ENCODE assay signal across 11 cellular contexts in the genomic region with DNA sequence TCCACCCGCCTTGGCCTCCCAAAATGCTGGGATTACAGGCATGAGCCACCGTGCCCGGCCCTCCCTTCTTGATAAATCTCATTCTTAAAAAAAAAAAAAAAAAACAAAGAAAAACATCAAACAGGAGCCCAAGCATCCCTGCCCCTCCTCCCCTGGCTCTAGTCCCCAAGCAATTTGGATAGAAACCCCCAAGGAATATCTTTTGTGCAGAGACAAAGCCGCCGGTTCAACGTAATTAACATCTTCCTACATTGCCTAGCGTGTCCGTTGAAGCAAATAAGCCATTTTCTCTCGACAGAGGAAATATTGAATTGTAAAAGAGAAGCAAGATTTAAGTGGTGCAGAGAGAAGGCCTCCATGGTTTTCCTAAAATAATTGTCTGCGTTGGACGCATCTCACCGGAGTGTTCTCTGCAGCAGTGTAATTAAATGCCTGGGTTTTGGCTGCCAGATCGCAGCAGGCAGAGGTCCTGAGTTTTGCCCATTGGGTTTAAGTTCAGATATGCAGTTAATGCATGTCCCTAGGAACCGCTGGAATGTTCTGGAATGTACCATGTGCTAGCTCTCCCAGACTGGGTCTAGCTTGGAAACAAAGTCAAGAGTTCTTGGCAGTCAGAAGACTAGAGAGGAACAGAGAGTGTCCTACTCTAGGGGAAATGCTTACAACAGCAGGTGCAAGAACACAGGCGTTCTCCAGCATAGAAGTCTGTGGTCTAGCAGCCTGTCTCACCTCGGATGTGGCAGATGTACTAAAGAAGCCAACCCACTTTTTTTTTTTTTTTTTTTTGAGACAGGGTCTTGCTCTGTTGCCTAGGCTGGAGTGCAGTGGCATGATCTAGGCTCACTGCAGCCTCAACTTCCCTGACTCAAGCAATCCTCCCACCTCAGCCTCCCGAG. TPM values are rescaled to one million over a fixed set of nuclear protein-coding genes. Genes with fewer than 3 reads are reported as not detected.
A peak's percentile ranks its signal among the peaks of the same experiment; 100 is the strongest.
DNase-seq lines count a peak whose midpoint lies in the region; ATAC-seq, FAIRE-seq and TF ChIP-seq lines count a peak whose summit lies in the region.
"Had no signal": no experiment of that assay in that cellular context is flagged by ENCODE, and none has a peak within 500 bp of the region (broad histone marks: within the 10 kb centered on the region; RNA-seq: fewer than 3 reads in every experiment).

No MANE protein-coding gene starts in this region.

- H3K18ac ChIP-seq in H1 (ENCODE audit: extremely low read depth, low read length): no peak overlapping the region

- no peaks in the 10 kb centered on the region for H3K4me1 ChIP-seq in right lobe of liver
- H3K4me1 ChIP-seq in HepG2 (ENCODE audit: insufficient read depth, low read length): no peaks in the 10 kb centered on the region
- peaks cover 0 to 7% (median 4%) of the 10 kb centered on the region in 4 experiments; a peak in 3 of 7 replicates for H3K4me1 ChIP-seq in H1 (replicated peaks in 1 of 4; ENCODE audit: control insufficient read depth in 3 of 4, insufficient read depth in 4 of 4, low read length in 3 of 4)
- H3K4me1 ChIP-seq in esophagus squamous epithelium: no peaks in the 10 kb centered on the region
- H3K4me1 ChIP-seq: BE2C had no signal

- H2AK5ac ChIP-seq in H1 (ENCODE audit: low read depth, low read length): no peak overlapping the region

- no peak overlapping the region for H3K27ac ChIP-seq in right lobe of liver
- no peak overlapping the region for H3K27ac ChIP-seq in HepG2 (ENCODE audit: extremely low read length, insufficient read depth, low read length)
- no peak overlapping the region for H3K27ac ChIP-seq in H1 (ENCODE audit: low read depth, low read length)
- H3K27ac ChIP-seq in esophagus squamous epithelium: no peak overlapping the region

- H3K9me3 ChIP-seq in right lobe of liver: no peaks in the 10 kb centered on the region
- no peaks in the 10 kb centered on the region for H3K9me3 ChIP-seq in HepG2 (ENCODE audit: low read length)
- H3K9me3 ChIP-seq in H1 (ENCODE audit: insufficient read depth in 2 of 2, low read depth in 1 of 2, low read length in 1 of 2): no peaks in the 10 kb centered on the region
- no peaks in the 10 kb centered on the region for H3K9me3 ChIP-seq in esophagus squamous epithelium
- H3K9me3 ChIP-seq: BE2C had no signal

- H4K5ac ChIP-seq in H1 (ENCODE audit: insufficient read length, low read depth, low read length): no peak overlapping the region

- H3K9ac ChIP-seq in HepG2 (ENCODE audit: insufficient read depth, low read depth, low read length) (no peak overlapping the region), H1 (replicated peaks in 1 of 4; ENCODE audit: extremely low read depth in 1 of 4, low read depth in 3 of 4, low read length in 3 of 4) (no peak overlapping the region; a peak in 1 of 7 replicates)

- in situ Hi-C loops in HepG2 (cut with HindIII; ENCODE audit: extremely low pct_ligation_motif_present, low pct_unique_long_range_greater_than_20kb): no loop called here

- no peak overlapping the region for H3K4ac ChIP-seq in H1 (replicated peaks; ENCODE audit: insufficient read length, low read depth, low read length)

- H3K23ac ChIP-seq in H1 (ENCODE audit: insufficient read length): no peak overlapping the region

- H3K23me2 ChIP-seq in H1 (ENCODE audit: low read depth, low read length): no peaks in the 10 kb centered on the region

- H2BK5ac ChIP-seq in H1 (ENCODE audit: low read depth, low read length): no peak overlapping the region

- intact Hi-C loops in right lobe of liver (cut with DNase I) (no loop called here), HepG2 (cut with micrococcal nuclease; ENCODE audit: unreplicated experiment) (no loop called here), esophagus squamous epithelium (cut with DNase I) (no loop called here)

- H3K14ac ChIP-seq in H1 (ENCODE audit: insufficient read length): no peak overlapping the region

- H2BK120ac ChIP-seq in H1 (replicated peaks; ENCODE audit: low read depth, low read length): peak overlapping the region; percentile 19

- BruUV-seq in HepG2 (replicated peaks; lab: Mats Ljungman, UMichigan): no TSS peak

- TF ChIP-seq EP300 in HepG2 (IDR thresholded peaks at IDR 0.05; ENCODE audit: low read depth in 2 of 2, low read length in 2 of 2): no peak
- TF ChIP-seq EP300 in HepG2 (CRISPR knock-in tag; IDR thresholded peaks at IDR 0.05; ENCODE audit: borderline replicate concordance): no peak
- TF ChIP-seq EP300 in H1 (IDR thresholded peaks at IDR 0.05; ENCODE audit: borderline replicate concordance in 1 of 2, low read depth in 2 of 2, low read length in 2 of 2): no peak

- H3K79me2 ChIP-seq in HepG2 (ENCODE audit: insufficient read depth, low read length) (no peaks in the 10 kb centered on the region), H1 (ENCODE audit: control insufficient read depth in 1 of 2, insufficient read depth in 2 of 2, low read length in 2 of 2) (no peaks in the 10 kb centered on the region)

- TF ChIP-seq POLR2A in right lobe of liver (IDR thresholded peaks at IDR 0.05) (no peak), HepG2 (IDR thresholded peaks at IDR 0.05; ENCODE audit: insufficient read depth in 1 of 2, low read depth in 2 of 2, low read length in 2 of 2) (no peak), H1 (IDR thresholded peaks at IDR 0.05; ENCODE audit: control extremely low read depth in 1 of 2, low read depth in 2 of 2, low read length in 2 of 2) (no peak), esophagus squamous epithelium (IDR thresholded peaks at IDR 0.05) (no peak)

- no peak for FAIRE-seq in HepG2 (lab: Jason Lieb, UNC)
- FAIRE-seq in H1 (lab: Jason Lieb, UNC): no peak

- no peak for TF ChIP-seq CTCF in right lobe of liver (IDR thresholded peaks at IDR 0.05)
- no peak for TF ChIP-seq CTCF in HepG2 (CRISPR knock-in tag; IDR thresholded peaks at IDR 0.05)
- TF ChIP-seq CTCF in H1 (IDR thresholded peaks at IDR 0.05; ENCODE audit: control extremely low read depth in 1 of 3, insufficient read depth in 1 of 3, low read depth in 1 of 3, low read length in 3 of 3): no peak
- TF ChIP-seq CTCF in esophagus squamous epithelium (IDR thresholded peaks at IDR 0.05): no peak

- H2AFZ ChIP-seq in HepG2 (ENCODE audit: low read length) (no peak overlapping the region), H1 (ENCODE audit: low read length) (no peak overlapping the region)

- H4K8ac ChIP-seq in H1 (ENCODE audit: extremely low read depth, insufficient read depth, low read length): no peak overlapping the region

- 88% methylated on average over 16 of the region's 17 CpGs for WGBS in right lobe of liver (ENCODE audit: insufficient coverage, low coverage, low lambda C conversion rate, missing lambda C conversion rate)
- WGBS in HepG2 (ENCODE audit: low lambda C conversion rate): 58% methylated on average over 17 of the region's 17 CpGs
- 84% methylated on average over 17 of the region's 17 CpGs; no CpG with 5 or more reads in 1 of the 2 experiments for WGBS in H1 (ENCODE audit: extremely low coverage in 1 of 2, insufficient coverage in 1 of 2, insufficient read length in 1 of 2, insufficient replicate concordance in 2 of 2, low coverage in 1 of 2, low lambda C conversion rate in 2 of 2, missing lambda C conversion rate in 1 of 2), 2 experiments
- WGBS in esophagus squamous epithelium, 2 donors: 84% methylated on average over 15 to 16 of the region's 17 CpGs

- no peaks in the 10 kb centered on the region for H3K27me3 ChIP-seq in right lobe of liver
- H3K27me3 ChIP-seq in HepG2 (ENCODE audit: control insufficient read depth in 1 of 2, insufficient read depth in 2 of 2, low read length in 2 of 2): peaks cover 3 to 23% of the 10 kb centered on the region in 2 experiments; a peak in 4 of 5 replicates
- no peaks in the 10 kb centered on the region for H3K27me3 ChIP-seq in H1 (replicated peaks in 1 of 4; ENCODE audit: control insufficient read depth in 3 of 4, extremely low read depth in 1 of 4, insufficient read depth in 3 of 4, low read length in 3 of 4)
- no peaks in the 10 kb centered on the region for H3K27me3 ChIP-seq in esophagus squamous epithelium
- H3K27me3 ChIP-seq: BE2C had no signal

- H3K56ac ChIP-seq in H1 (replicated peaks; ENCODE audit: insufficient read length, low read depth, low read length): no peak overlapping the region

- no peak overlapping the region for H2BK15ac ChIP-seq in H1 (ENCODE audit: low read length)

- no peak for DNase-seq in right lobe of liver
- no peak for DNase-seq in HepG2 (ENCODE audit: low spot score)
- peak in 3 of 5 donors; percentile 22 to 62 (median 40) for DNase-seq in T-helper 1 cell
- no peak for DNase-seq in H1 (ENCODE audit: low read depth in 1 of 2, low spot score in 2 of 2)
- no peak for DNase-seq in cortex of kidney (lab: John Stamatoyannopoulos, UW)
- DNase-seq in NCI-H2107 (lab: John Stamatoyannopoulos, UW): no peak
- DNase-seq in NCI-H1930 (lab: John Stamatoyannopoulos, UW): no peak
- no peak for DNase-seq in esophagus squamous epithelium (lab: John Stamatoyannopoulos, UW)
- DNase-seq: BE2C, NCI-H2081 treated with DMSO at 0.1 percent for 48 hours had no signal

- CTCF ChIA-PET in HepG2 (lab: Yijun Ruan, JAX; ENCODE audit: low intra/inter-chr PET ratio, low total read pairs): no interaction called here
- CTCF ChIA-PET in H1 (lab: Charles Lee; ENCODE audit: partially characterized antibody): interaction anchor here (0.9 kb wide), 1 partner anchor 18 kb away, joined by 4 read pairs; no protein-coding TSS in a partner anchor

- H3K4me3 ChIP-seq in right lobe of liver (no peak overlapping the region), HepG2 (replicated peaks in 1 of 3; ENCODE audit: insufficient read depth in 1 of 3, low read depth in 2 of 3, low read length in 3 of 3) (no peak overlapping the region), H1 (ENCODE audit: extremely low read depth in 1 of 4, insufficient read depth in 2 of 4, low read depth in 3 of 4, low read length in 4 of 4) (no peak overlapping the region), esophagus squamous epithelium (no peak overlapping the region)
- H3K4me3 ChIP-seq: skin epidermis had no signal

- H3K36me3 ChIP-seq in right lobe of liver: no peaks in the 10 kb centered on the region
- no peaks in the 10 kb centered on the region for H3K36me3 ChIP-seq in HepG2 (replicated peaks in 1 of 2; ENCODE audit: control insufficient read depth in 1 of 2, insufficient read depth in 2 of 2, low read length in 2 of 2)
- H3K36me3 ChIP-seq in H1 (ENCODE audit: control insufficient read depth in 2 of 4, insufficient read depth in 4 of 4, low read length in 3 of 4): no peaks in the 10 kb centered on the region; a peak in 1 of 8 replicates
- H3K36me3 ChIP-seq in esophagus squamous epithelium: no peaks in the 10 kb centered on the region
- H3K36me3 ChIP-seq: BE2C had no signal

- H2BK12ac ChIP-seq in H1 (ENCODE audit: low read depth, low read length): no peak overlapping the region

- no peak for TF ChIP-seq RAD21 in HepG2 (CRISPR knock-in tag; IDR thresholded peaks at IDR 0.05)
- no peak for TF ChIP-seq RAD21 in H1 (IDR thresholded peaks at IDR 0.05 in 1 of 2, conservative IDR thresholded peaks at IDR 0.05 in 1 of 2; ENCODE audit: low read depth in 2 of 2, low read length in 2 of 2)

- H3K4me2 ChIP-seq in HepG2 (ENCODE audit: low read depth, low read length): no peak overlapping the region
- H3K4me2 ChIP-seq in H1 (ENCODE audit: insufficient read depth in 1 of 2, low read depth in 2 of 2, low read length in 2 of 2): peak overlapping the region in 1 of 2 experiments; percentile 41; a peak in 2 of 4 replicates

- POLR2A ChIA-PET in HepG2 (lab: Yijun Ruan, JAX): no interaction called here
- POLR2A ChIA-PET in H1 (lab: Charles Lee; ENCODE audit: partially characterized antibody): interaction anchor here (1.0 to 2.0 kb wide), 4 partner anchors 10 to 20 kb away, joined by 3 to 5 read pairs (median 4); no protein-coding TSS in a partner anchor

- H4K91ac ChIP-seq in H1 (replicated peaks; ENCODE audit: insufficient read length, low read length): no peak overlapping the region

- no peak overlapping the region for H2BK20ac ChIP-seq in H1 (ENCODE audit: low read length)

- ATAC-seq in right lobe of liver (peak in 3 of 4 donors; percentile 23 to 45 (median 33)), HepG2 (no peak)

- H3K79me1 ChIP-seq in H1 (ENCODE audit: low read depth, low read length): peaks cover 2% of the 10 kb centered on the region; the same call in 1 of the 2 replicates

- H4K20me1 ChIP-seq in HepG2 (ENCODE audit: insufficient read depth, low read length) (no peaks in the 10 kb centered on the region), H1 (replicated peaks in 1 of 2; ENCODE audit: control insufficient read depth in 1 of 2, insufficient read depth in 2 of 2, low read length in 2 of 2) (peaks cover 0 to 2% of the 10 kb centered on the region in 2 experiments)

RNA-seq across cellular contexts. Expression of gene PIN1, which starts 30.9 kb away (rescaled TPM):
- total RNA-seq in right lobe of liver (10 to 100 TPM; 19.9 to 54.5 (median 24.8) TPM), HepG2 (2016; rRNA removed; fragmentation: Illumina TruSeq; extraction: Trizol) (67.3 and 72.0 TPM in 2 replicates), esophagus squamous epithelium (10 to 100 TPM; 61.1 to 77.1 (median 67.6) TPM)
- total RNA-seq in HepG2 (2016; cell fraction: cytosol; rRNA removed; fragmentation: Illumina TruSeq; extraction: Trizol; ENCODE audit: low read depth): 25.2 and 25.3 TPM in 2 replicates
- 65.2 and 75.0 TPM in 2 replicates for total RNA-seq in HepG2 (2016; cell fraction: insoluble cytoplasmic fraction; rRNA removed; fragmentation: Illumina TruSeq; extraction: Trizol)
- 37.0 and 38.0 TPM in 2 replicates for total RNA-seq in HepG2 (2016; cell fraction: membrane; rRNA removed; fragmentation: Illumina TruSeq; extraction: Trizol)
- 27.3 and 31.0 TPM in 2 replicates for total RNA-seq in HepG2 (2016; cell fraction: nucleus; rRNA removed; fragmentation: Illumina TruSeq; extraction: Trizol)
- polyA plus RNA-seq in HepG2 (2011; rRNA removed) (31.9 and 43.2 TPM in 2 replicates), H1 (2011; rRNA removed) (90.8 and 124 TPM in 2 replicates)
- 39.4 and 64.9 TPM in 2 replicates for polyA plus RNA-seq in HepG2 (2011; cell fraction: cytosol; rRNA removed)
- polyA plus RNA-seq in HepG2 (2011; cell fraction: nucleus; rRNA removed): 44.7 and 53.7 TPM in 2 replicates
- 19.6 and 20.3 TPM in 2 replicates for polyA plus RNA-seq in HepG2 (2012)
- 20.1 and 20.5 TPM in 2 replicates for polyA plus RNA-seq in HepG2 (2016; cell fraction: cytosol; fragmentation: Illumina TruSeq; extraction: Trizol; ENCODE audit: low read depth)
- polyA plus RNA-seq in HepG2 (2016; cell fraction: insoluble cytoplasmic fraction; fragmentation: Illumina TruSeq; extraction: Trizol; ENCODE audit: low read depth): 61.0 and 62.9 TPM in 2 replicates
- polyA plus RNA-seq in HepG2 (2016; cell fraction: membrane; fragmentation: Illumina TruSeq; extraction: Trizol; ENCODE audit: low read depth): 30.3 TPM in 2 replicates
- polyA plus RNA-seq in HepG2 (2016; cell fraction: nucleus; fragmentation: Illumina TruSeq; extraction: Trizol; ENCODE audit: insufficient read depth, low read depth): 55.0 and 61.1 TPM in 2 replicates
- 15.9 and 27.0 TPM in 2 replicates for polyA minus RNA-seq in HepG2 (2011; rRNA and poly(A)+ RNA removed; ENCODE audit: low replicate concordance)
- polyA minus RNA-seq in HepG2 (2011; cell fraction: cytosol; rRNA and poly(A)+ RNA removed): 10.9 and 16.1 TPM in 2 replicates
- 6.3 and 7.9 TPM in 2 replicates for polyA minus RNA-seq in HepG2 (2011; cell fraction: nucleus; rRNA and poly(A)+ RNA removed)
- total RNA-seq in H1 (2021; fragmentation: NEBNext Ultra II Directional; extraction: Animal tissue kit (Norgen Biotek cat#: 25700)): 78.3 and 88.0 TPM in 2 replicates
- 145 TPM for polyA plus RNA-seq in H1 (2011; cell fraction: cytosol; rRNA removed)
- polyA plus RNA-seq in H1 (2011; cell fraction: nucleus; rRNA removed): 106 TPM
- polyA plus RNA-seq in H1 (2012, experiment 1 of 2): 53.3 to 94.4 TPM (median 91.8 TPM) in 4 replicates
- 98.1 TPM for polyA plus RNA-seq in H1 (2012, experiment 2 of 2)
- 64.9 TPM for polyA plus RNA-seq in H1 (2013, experiment 1 of 2)
- polyA plus RNA-seq in H1 (2013, experiment 2 of 2): 61.6 TPM
- 16.1 and 18.6 TPM in 2 replicates for polyA minus RNA-seq in H1 (2011; rRNA and poly(A)+ RNA removed)
- 40.0 TPM for polyA minus RNA-seq in H1 (2011; cell fraction: cytosol; rRNA and poly(A)+ RNA removed)
- polyA minus RNA-seq in H1 (2011; cell fraction: nucleus; rRNA and poly(A)+ RNA removed): 29.8 TPM

RNA-seq across cellular contexts. Expression of gene UBL5, which starts 38.3 kb away (rescaled TPM):
- total RNA-seq in right lobe of liver (100 to 1,000 TPM; 152 to 303 (median 168) TPM), HepG2 (2016; rRNA removed; fragmentation: Illumina TruSeq; extraction: Trizol) (373 and 382 TPM in 2 replicates), esophagus squamous epithelium (100 to 1,000 TPM; 394 to 688 (median 499) TPM)
- 139 and 172 TPM in 2 replicates for total RNA-seq in HepG2 (2016; cell fraction: cytosol; rRNA removed; fragmentation: Illumina TruSeq; extraction: Trizol; ENCODE audit: low read depth)
- 375 and 403 TPM in 2 replicates for total RNA-seq in HepG2 (2016; cell fraction: insoluble cytoplasmic fraction; rRNA removed; fragmentation: Illumina TruSeq; extraction: Trizol)
- 186 and 246 TPM in 2 replicates for total RNA-seq in HepG2 (2016; cell fraction: membrane; rRNA removed; fragmentation: Illumina TruSeq; extraction: Trizol)
- total RNA-seq in HepG2 (2016; cell fraction: nucleus; rRNA removed; fragmentation: Illumina TruSeq; extraction: Trizol): 155 and 174 TPM in 2 replicates
- polyA plus RNA-seq in HepG2 (2011; rRNA removed) (427 and 487 TPM in 2 replicates), H1 (2011; rRNA removed) (1,137 and 1,209 TPM in 2 replicates)
- 507 and 557 TPM in 2 replicates for polyA plus RNA-seq in HepG2 (2011; cell fraction: cytosol; rRNA removed)
- 178 and 205 TPM in 2 replicates for polyA plus RNA-seq in HepG2 (2011; cell fraction: nucleus; rRNA removed)
- 308 and 326 TPM in 2 replicates for polyA plus RNA-seq in HepG2 (2012)
- polyA plus RNA-seq in HepG2 (2016; cell fraction: cytosol; fragmentation: Illumina TruSeq; extraction: Trizol; ENCODE audit: low read depth): 140 and 221 TPM in 2 replicates
- polyA plus RNA-seq in HepG2 (2016; cell fraction: insoluble cytoplasmic fraction; fragmentation: Illumina TruSeq; extraction: Trizol; ENCODE audit: low read depth): 360 and 409 TPM in 2 replicates
- polyA plus RNA-seq in HepG2 (2016; cell fraction: membrane; fragmentation: Illumina TruSeq; extraction: Trizol; ENCODE audit: low read depth): 156 and 243 TPM in 2 replicates
- polyA plus RNA-seq in HepG2 (2016; cell fraction: nucleus; fragmentation: Illumina TruSeq; extraction: Trizol; ENCODE audit: insufficient read depth, low read depth): 294 and 307 TPM in 2 replicates
- polyA minus RNA-seq in HepG2 (2011; rRNA and poly(A)+ RNA removed; ENCODE audit: low replicate concordance): 47.1 and 96.5 TPM in 2 replicates
- polyA minus RNA-seq in HepG2 (2011; cell fraction: cytosol; rRNA and poly(A)+ RNA removed): 33.3 and 39.4 TPM in 2 replicates
- 21.3 and 28.2 TPM in 2 replicates for polyA minus RNA-seq in HepG2 (2011; cell fraction: nucleus; rRNA and poly(A)+ RNA removed)
- 384 and 416 TPM in 2 replicates for total RNA-seq in H1 (2021; fragmentation: NEBNext Ultra II Directional; extraction: Animal tissue kit (Norgen Biotek cat#: 25700))
- polyA plus RNA-seq in H1 (2011; cell fraction: cytosol; rRNA removed): 1,381 TPM
- 379 TPM for polyA plus RNA-seq in H1 (2011; cell fraction: nucleus; rRNA removed)
- 570 to 950 TPM (median 731 TPM) in 4 replicates for polyA plus RNA-seq in H1 (2012, experiment 1 of 2)
- 3,120 TPM for polyA plus RNA-seq in H1 (2012, experiment 2 of 2)
- polyA plus RNA-seq in H1 (2013, experiment 1 of 2): 427 TPM
- polyA plus RNA-seq in H1 (2013, experiment 2 of 2): 439 TPM
- polyA minus RNA-seq in H1 (2011; rRNA and poly(A)+ RNA removed): 103 and 118 TPM in 2 replicates
- 80.6 TPM for polyA minus RNA-seq in H1 (2011; cell fraction: cytosol; rRNA and poly(A)+ RNA removed)
- polyA minus RNA-seq in H1 (2011; cell fraction: nucleus; rRNA and poly(A)+ RNA removed): 77.9 TPM

RNA-seq across cellular contexts. Expression of gene FBXL12, which starts 47.1 kb away (rescaled TPM):
- total RNA-seq in right lobe of liver: 10 to 100 TPM in 4 of 6 experiments, 1 to 10 TPM in 2; 9.8 to 18.4 (median 10.9) TPM
- total RNA-seq in HepG2 (2016; rRNA removed; fragmentation: Illumina TruSeq; extraction: Trizol): 19.0 and 20.4 TPM in 2 replicates
- total RNA-seq in HepG2 (2016; cell fraction: cytosol; rRNA removed; fragmentation: Illumina TruSeq; extraction: Trizol; ENCODE audit: low read depth): 6.1 and 6.2 TPM in 2 replicates
- 15.4 and 21.7 TPM in 2 replicates for total RNA-seq in HepG2 (2016; cell fraction: insoluble cytoplasmic fraction; rRNA removed; fragmentation: Illumina TruSeq; extraction: Trizol)
- total RNA-seq in HepG2 (2016; cell fraction: membrane; rRNA removed; fragmentation: Illumina TruSeq; extraction: Trizol): 9.7 and 12.3 TPM in 2 replicates
- total RNA-seq in HepG2 (2016; cell fraction: nucleus; rRNA removed; fragmentation: Illumina TruSeq; extraction: Trizol): 18.7 and 20.1 TPM in 2 replicates
- polyA plus RNA-seq in HepG2 (2011; rRNA removed): 23.1 and 30.1 TPM in 2 replicates
- polyA plus RNA-seq in HepG2 (2011; cell fraction: cytosol; rRNA removed): 15.4 and 23.3 TPM in 2 replicates
- polyA plus RNA-seq in HepG2 (2011; cell fraction: nucleus; rRNA removed): 56.0 and 59.0 TPM in 2 replicates
- polyA plus RNA-seq in HepG2 (2012): 17.5 and 22.5 TPM in 2 replicates
- polyA plus RNA-seq in HepG2 (2016; cell fraction: cytosol; fragmentation: Illumina TruSeq; extraction: Trizol; ENCODE audit: low read depth): 2.6 and 3.8 TPM in 2 replicates
- polyA plus RNA-seq in HepG2 (2016; cell fraction: insoluble cytoplasmic fraction; fragmentation: Illumina TruSeq; extraction: Trizol; ENCODE audit: low read depth): 21.5 and 27.0 TPM in 2 replicates
- 7.6 and 8.6 TPM in 2 replicates for polyA plus RNA-seq in HepG2 (2016; cell fraction: membrane; fragmentation: Illumina TruSeq; extraction: Trizol; ENCODE audit: low read depth)
- polyA plus RNA-seq in HepG2 (2016; cell fraction: nucleus; fragmentation: Illumina TruSeq; extraction: Trizol; ENCODE audit: insufficient read depth, low read depth): 35.6 and 40.1 TPM in 2 replicates
- 9.7 and 38.5 TPM in 2 replicates for polyA minus RNA-seq in HepG2 (2011; rRNA and poly(A)+ RNA removed; ENCODE audit: low replicate concordance)
- 10.0 and 11.3 TPM in 2 replicates for polyA minus RNA-seq in HepG2 (2011; cell fraction: cytosol; rRNA and poly(A)+ RNA removed)
- 25.1 and 28.3 TPM in 2 replicates for polyA minus RNA-seq in HepG2 (2011; cell fraction: nucleus; rRNA and poly(A)+ RNA removed)
- total RNA-seq in H1 (2021; fragmentation: NEBNext Ultra II Directional; extraction: Animal tissue kit (Norgen Biotek cat#: 25700)): 24.6 and 26.7 TPM in 2 replicates
- 62.3 and 89.1 TPM in 2 replicates for polyA plus RNA-seq in H1 (2011; rRNA removed)
- 56.8 TPM for polyA plus RNA-seq in H1 (2011; cell fraction: cytosol; rRNA removed)
- 59.7 TPM for polyA plus RNA-seq in H1 (2011; cell fraction: nucleus; rRNA removed)
- polyA plus RNA-seq in H1 (2012, experiment 1 of 2): 24.8 to 33.5 TPM (median 30.6 TPM) in 4 replicates
- polyA plus RNA-seq in H1 (2012, experiment 2 of 2): 29.7 TPM
- polyA plus RNA-seq in H1 (2013, experiment 1 of 2): 25.9 TPM
- 25.4 TPM for polyA plus RNA-seq in H1 (2013, experiment 2 of 2)
- 11.2 and 13.5 TPM in 2 replicates for polyA minus RNA-seq in H1 (2011; rRNA and poly(A)+ RNA removed)
- 12.6 TPM for polyA minus RNA-seq in H1 (2011; cell fraction: cytosol; rRNA and poly(A)+ RNA removed)
- polyA minus RNA-seq in H1 (2011; cell fraction: nucleus; rRNA and poly(A)+ RNA removed): 20.7 TPM
- 10 to 100 TPM in 3 of 4 donors, 1 to 10 TPM in 1; 6.9 to 20.0 (median 13.7) TPM for total RNA-seq in esophagus squamous epithelium

Comparison
In these comparisons a context has a peak if more than half of its experiments do, and no peak if none do; other contexts are left out.
1. DNase-seq: peak in T-helper 1 cell (3 of 5); none in right lobe of liver (0 of 3), HepG2 (single experiment), H1 (0 of 2), cortex of kidney (single experiment), NCI-H2107 (single experiment), NCI-H1930 (0 of 2) and esophagus squamous epithelium (single experiment).